28 cellular contexts compared by ENCODE assay signal in genomic region chr10:124384142-124384541, GRCh38. TPM values are rescaled to one million over a fixed set of nuclear protein-coding genes. Genes with fewer than 3 reads are reported as not detected.
DNase-seq lines count a peak whose midpoint lies in the region; ATAC-seq, FAIRE-seq and TF ChIP-seq lines count a peak whose summit lies in the region.
"Had no signal": no experiment of that assay in that cellular context is flagged by ENCODE, and none has a peak within 500 bp of the region (broad histone marks: within the 10 kb centered on the region; RNA-seq: fewer than 3 reads in every experiment).

No MANE protein-coding gene starts in this region.

- BruUV-seq in IMR-90 (replicated peaks; lab: Mats Ljungman, UMichigan) (no TSS peak), A673 (replicated peaks; lab: Mats Ljungman, UMichigan) (no TSS peak)

- no peaks in the 10 kb centered on the region for H3K9me3 ChIP-seq in IMR-90 (ENCODE audit: control insufficient read depth, insufficient read depth, low read length)
- no peaks in the 10 kb centered on the region for H3K9me3 ChIP-seq in H1 (ENCODE audit: insufficient read depth in 2 of 2, low read depth in 1 of 2, low read length in 1 of 2)
- H3K9me3 ChIP-seq in osteoblast (ENCODE audit: low read depth, low read length) = no peaks in the 10 kb centered on the region
- H3K9me3 ChIP-seq in A673 (ENCODE audit: low read depth, low read length, poor library complexity, severe bottlenecking) = no peaks in the 10 kb centered on the region
- H3K9me3 ChIP-seq: esophagus muscularis mucosa, HAP-1, lower lobe of right lung, upper lobe of left lung had no signal

- no peaks in the 10 kb centered on the region for H3K4me1 ChIP-seq in IMR-90 (ENCODE audit: control insufficient read depth, insufficient read depth, low read length)
- H3K4me1 ChIP-seq in H1 (replicated peaks in 1 of 4; ENCODE audit: control insufficient read depth in 3 of 4, insufficient read depth in 4 of 4, low read length in 3 of 4) = peaks cover 0 to 8% (median 4%) of the 10 kb centered on the region in 4 experiments; a peak in 4 of 7 replicates
- H3K4me1 ChIP-seq in osteoblast (ENCODE audit: insufficient read depth, low read length) = no peaks in the 10 kb centered on the region
- no peaks in the 10 kb centered on the region for H3K4me1 ChIP-seq in A673 (ENCODE audit: insufficient read depth, low read length, poor library complexity, severe bottlenecking)

- TF ChIP-seq CTCF in AG09319 (IDR thresholded peaks at IDR 0.05; ENCODE audit: low read depth, low read length) = peak; percentile 2
- no peak for TF ChIP-seq CTCF in IMR-90 (conservative IDR thresholded peaks at IDR 0.05; ENCODE audit: low read depth, low read length)
- TF ChIP-seq CTCF in H1 (IDR thresholded peaks at IDR 0.05; ENCODE audit: control extremely low read depth in 1 of 3, insufficient read depth in 1 of 3, low read depth in 1 of 3, low read length in 3 of 3) = peak in 2 of 3 experiments; percentile 3 to 17; a peak in 1 of 4 replicates
- no peak for TF ChIP-seq CTCF in osteoblast (IDR thresholded peaks at IDR 0.05; ENCODE audit: extremely low read depth, low read depth, low read length)
- no peak for TF ChIP-seq CTCF in A673 (conservative IDR thresholded peaks at IDR 0.05; ENCODE audit: low read depth, low read length)

- no peak overlapping the region for H4K5ac ChIP-seq in IMR-90 (ENCODE audit: low read depth, low read length)
- no peak overlapping the region for H4K5ac ChIP-seq in H1 (ENCODE audit: insufficient read length, low read depth, low read length)

- no peak overlapping the region for H3K18ac ChIP-seq in IMR-90 (ENCODE audit: low read depth, low read length)
- no peak overlapping the region for H3K18ac ChIP-seq in H1 (ENCODE audit: extremely low read depth, low read length)

- H3K79me1 ChIP-seq in IMR-90 (ENCODE audit: low read depth in 1 of 2, low read length in 2 of 2) (no peaks in the 10 kb centered on the region), H1 (ENCODE audit: low read depth, low read length) (no peaks in the 10 kb centered on the region)

- H2BK120ac ChIP-seq in IMR-90 (ENCODE audit: low read depth, low read length) = no peak overlapping the region
- no peak overlapping the region for H2BK120ac ChIP-seq in H1 (replicated peaks; ENCODE audit: low read depth, low read length)

- TF ChIP-seq EP300 in H1 (IDR thresholded peaks at IDR 0.05; ENCODE audit: borderline replicate concordance in 1 of 2, low read depth in 2 of 2, low read length in 2 of 2) = no peak

- ATAC-seq in IMR-90 (ENCODE audit: low read depth) = no peak
- ATAC-seq in HG03108 (IDR thresholded peaks at IDR 0.05; ENCODE audit: unreplicated experiment) = no peak
- ATAC-seq in HG02970 (IDR thresholded peaks at IDR 0.05; ENCODE audit: low FRiP score, unreplicated experiment) = no peak
- ATAC-seq: activated CD4-positive, alpha-beta T cell treated with anti-CD3 and anti-CD28 coated beads for 36 hours; K562; lower lobe of right lung; stimulated activated naive CD8-positive, alpha-beta T cell treated with anti-CD3 and anti-CD28 coated beads, Interleukin-15, amount 100 ng/mL, for 72 hours; T-cell had no signal

- H3K23me2 ChIP-seq in H1 (ENCODE audit: low read depth, low read length) = peaks cover 2% of the 10 kb centered on the region; the same call in 1 of the 2 replicates

- H3K4ac ChIP-seq in IMR-90 (ENCODE audit: low read depth, low read length) (no peak overlapping the region), H1 (replicated peaks; ENCODE audit: insufficient read length, low read depth, low read length) (no peak overlapping the region)

- no peaks in the 10 kb centered on the region for H4K20me1 ChIP-seq in IMR-90 (ENCODE audit: insufficient read depth, low read length)
- no peaks in the 10 kb centered on the region for H4K20me1 ChIP-seq in H1 (replicated peaks in 1 of 2; ENCODE audit: control insufficient read depth in 1 of 2, insufficient read depth in 2 of 2, low read length in 2 of 2)
- no peaks in the 10 kb centered on the region for H4K20me1 ChIP-seq in osteoblast (ENCODE audit: insufficient read depth, low read length)

- H2BK5ac ChIP-seq in IMR-90 (ENCODE audit: low read depth, low read length, poor library complexity, severe bottlenecking) = no peak overlapping the region
- H2BK5ac ChIP-seq in H1 (ENCODE audit: low read depth, low read length) = no peak overlapping the region

- H3K27ac ChIP-seq in IMR-90 (ENCODE audit: insufficient read depth, low read length) = no peak overlapping the region
- no peak overlapping the region for H3K27ac ChIP-seq in H1 (ENCODE audit: low read depth, low read length)
- no peak overlapping the region for H3K27ac ChIP-seq in osteoblast (ENCODE audit: low read depth, low read length)
- H3K27ac ChIP-seq in A673 (ENCODE audit: low read depth, low read length, poor library complexity, severe bottlenecking) = no peak overlapping the region
- H3K27ac ChIP-seq: esophagus muscularis mucosa, lower lobe of right lung, PC-9, upper lobe of left lung had no signal

- TF ChIP-seq RAD21 in IMR-90 (IDR thresholded peaks at IDR 0.05; ENCODE audit: low read length) (no peak), H1 (IDR thresholded peaks at IDR 0.05 in 1 of 2, conservative IDR thresholded peaks at IDR 0.05 in 1 of 2; ENCODE audit: low read depth in 2 of 2, low read length in 2 of 2) (peak; percentile 21 to 45; a peak in 3 of 4 replicates)

- H3K36me3 ChIP-seq in IMR-90 (ENCODE audit: control insufficient read depth, insufficient read depth, low read length) (no peaks in the 10 kb centered on the region), H1 (ENCODE audit: control insufficient read depth in 2 of 4, insufficient read depth in 4 of 4, low read length in 3 of 4) (no peaks in the 10 kb centered on the region), osteoblast (ENCODE audit: insufficient read depth, low read length) (no peaks in the 10 kb centered on the region), A673 (ENCODE audit: insufficient read depth, low read length, poor library complexity, severe bottlenecking) (no peaks in the 10 kb centered on the region)
- H3K36me3 ChIP-seq: esophagus muscularis mucosa, HAP-1, lower lobe of right lung, upper lobe of left lung had no signal

- no peak overlapping the region for H3K4me3 ChIP-seq in IMR-90 (ENCODE audit: insufficient read depth, low read depth, low read length)
- H3K4me3 ChIP-seq in H1 (ENCODE audit: extremely low read depth in 1 of 4, insufficient read depth in 2 of 4, low read depth in 3 of 4, low read length in 4 of 4) = no peak overlapping the region
- no peak overlapping the region for H3K4me3 ChIP-seq in osteoblast (ENCODE audit: insufficient read depth, low read length)
- no peak overlapping the region for H3K4me3 ChIP-seq in A673 (ENCODE audit: low read depth, low read length, poor library complexity, severe bottlenecking)
- H3K4me3 ChIP-seq: esophagus muscularis mucosa, HAP-1, K562, lower lobe of right lung, PC-9, upper lobe of left lung had no signal

- H3K4me2 ChIP-seq in IMR-90 (ENCODE audit: low read depth, low read length) (no peak overlapping the region), H1 (ENCODE audit: insufficient read depth in 1 of 2, low read depth in 2 of 2, low read length in 2 of 2) (no peak overlapping the region), osteoblast (ENCODE audit: insufficient read depth, low read length) (no peak overlapping the region)
- H3K4me2 ChIP-seq: PC-9 had no signal

- WGBS in IMR-90 (ENCODE audit: extremely low coverage in 2 of 2, insufficient read length in 1 of 2), 2 experiments = no CpG with 5 or more reads among the region's 4 CpGs
- 87% methylated on average over 4 of the region's 4 CpGs; no CpG with 5 or more reads in 1 of the 2 experiments for WGBS in H1 (ENCODE audit: extremely low coverage in 1 of 2, insufficient coverage in 1 of 2, insufficient read length in 1 of 2, insufficient replicate concordance in 2 of 2, low coverage in 1 of 2, low lambda C conversion rate in 2 of 2, missing lambda C conversion rate in 1 of 2), 2 experiments

- POLR2A ChIA-PET in IMR-90 (lab: Charles Lee; ENCODE audit: unreplicated experiment) (no interaction called here), H1 (lab: Charles Lee; ENCODE audit: partially characterized antibody) (interaction anchor here (0.6 to 0.7 kb wide), 2 partner anchors 13 to 345 kb away, joined by 3 to 5 read pairs; no protein-coding TSS in a partner anchor), A673 (lab: Charles Lee; ENCODE audit: low non-redundant PET) (no interaction called here)

- TF ChIP-seq POLR2A in IMR-90 (IDR thresholded peaks at IDR 0.05; ENCODE audit: low read depth, low read length) (no peak), H1 (IDR thresholded peaks at IDR 0.05; ENCODE audit: control extremely low read depth in 1 of 2, low read depth in 2 of 2, low read length in 2 of 2) (no peak)

- H2AK5ac ChIP-seq in IMR-90 (ENCODE audit: low read depth, low read length) = no peak overlapping the region
- no peak overlapping the region for H2AK5ac ChIP-seq in H1 (ENCODE audit: low read depth, low read length)

- H3K79me2 ChIP-seq in H1 (ENCODE audit: control insufficient read depth in 1 of 2, insufficient read depth in 2 of 2, low read length in 2 of 2) = no peaks in the 10 kb centered on the region
- H3K79me2 ChIP-seq in osteoblast (ENCODE audit: insufficient read depth, low read length) = no peaks in the 10 kb centered on the region

- intact Hi-C loops in IMR-90 (cut with micrococcal nuclease) = no loop called here
- intact Hi-C loops in A673 (cut with micrococcal nuclease; ENCODE audit: unreplicated experiment) = no loop called here

- H2AK9ac ChIP-seq in IMR-90 (replicated peaks; ENCODE audit: low read depth, low read length, poor library complexity) = peak overlapping the region; percentile 39

- peaks cover 10% of the 10 kb centered on the region for H3K27me3 ChIP-seq in IMR-90 (ENCODE audit: control insufficient read depth, insufficient read depth, low read length)
- H3K27me3 ChIP-seq in H1 (replicated peaks in 1 of 4; ENCODE audit: control insufficient read depth in 3 of 4, extremely low read depth in 1 of 4, insufficient read depth in 3 of 4, low read length in 3 of 4) = peaks cover 0 to 6% (median 5%) of the 10 kb centered on the region in 4 experiments; a peak in 6 of 7 replicates
- peaks cover 23% of the 10 kb centered on the region for H3K27me3 ChIP-seq in osteoblast (ENCODE audit: insufficient read depth, low read length)
- H3K27me3 ChIP-seq in A673 (replicated peaks; ENCODE audit: insufficient read depth, low read depth, low read length, poor library complexity) = peaks cover 38% of the 10 kb centered on the region
- H3K27me3 ChIP-seq: esophagus muscularis mucosa had no signal

- no peak for FAIRE-seq in H1 (lab: Jason Lieb, UNC)
- FAIRE-seq: K562, keratinocyte, TTC549 had no signal

- dilution Hi-C loops in IMR-90 (cut with HindIII; ENCODE audit: low sequenced_read_pairs, unreplicated experiment) = loop anchor here (25.0 kb wide), 1 partner anchor 397 kb away; no protein-coding TSS in a partner anchor

- no peak overlapping the region for H3K23ac ChIP-seq in IMR-90 (ENCODE audit: low read depth, low read length)
- H3K23ac ChIP-seq in H1 (ENCODE audit: insufficient read length) = no peak overlapping the region

- no peaks in the 10 kb centered on the region for H3K9me1 ChIP-seq in IMR-90 (ENCODE audit: insufficient read depth, low read length)

- H3K14ac ChIP-seq in IMR-90 (replicated peaks; ENCODE audit: low read depth, low read length) (no peak overlapping the region), H1 (ENCODE audit: insufficient read length) (no peak overlapping the region)

- no peak overlapping the region for H3K56ac ChIP-seq in IMR-90 (ENCODE audit: extremely low read depth, insufficient read depth, low read length)
- no peak overlapping the region for H3K56ac ChIP-seq in H1 (replicated peaks; ENCODE audit: insufficient read length, low read depth, low read length)

- H2BK20ac ChIP-seq in IMR-90 (ENCODE audit: low read depth, low read length) (no peak overlapping the region), H1 (ENCODE audit: low read length) (no peak overlapping the region)

- DNase-seq in AG09319 (ENCODE audit: extremely low read depth, low read depth) = no peak
- DNase-seq in IMR-90 = no peak
- no peak for DNase-seq in H1 (ENCODE audit: low read depth in 1 of 2, low spot score in 2 of 2)
- peak; percentile 76 for DNase-seq in osteoblast (ENCODE audit: insufficient read length, low spot score, missing footprints)
- DNase-seq in activated CD4-positive, alpha-beta T cell treated with anti-CD3 and anti-CD28 coated beads, Interleukin-2, amount 50 U/mL, for 48 hours = no peak
- no peak for DNase-seq in A673 (ENCODE audit: low spot score)
- DNase-seq: activated CD4-positive, alpha-beta T cell treated with anti-CD3 and anti-CD28 coated beads for 36 hours; CD4-positive, CD25-positive, alpha-beta regulatory T cell; DMS153; effector CD4-positive, alpha-beta T cell; GF-D8; lower lobe of right lung; NCI-H226; NCI-H748 treated with DMSO at 0.1 percent for 48 hours; PC-9; retina; SHP77 treated with DMSO at 0.1 percent for 48 hours; stimulated activated CD4-positive, alpha-beta T cell treated with anti-CD3 and anti-CD28 coated beads, Interleukin-12 subunit alpha, Interleukin-12 subunit beta, amount 100 ng/mL, for 4 hours; stimulated activated naive CD8-positive, alpha-beta T cell treated with anti-CD3 and anti-CD28 coated beads, Interleukin-15, amount 100 ng/mL, for 72 hours; T-cell; upper lobe of left lung had no signal

- H2AFZ ChIP-seq in IMR-90 (replicated peaks; ENCODE audit: low read length, poor library complexity) = no peak overlapping the region
- H2AFZ ChIP-seq in H1 (ENCODE audit: low read length) = no peak overlapping the region
- no peak overlapping the region for H2AFZ ChIP-seq in osteoblast (ENCODE audit: low read length)
- H2AFZ ChIP-seq: PC-9 had no signal

- no peak overlapping the region for H4K8ac ChIP-seq in IMR-90 (ENCODE audit: low read depth in 2 of 2, low read length in 2 of 2)
- no peak overlapping the region for H4K8ac ChIP-seq in H1 (ENCODE audit: extremely low read depth, insufficient read depth, low read length)

- in situ Hi-C loops in IMR-90 (cut with MboI; ENCODE audit: low sequenced_read_pairs) = loop anchor here (10.0 to 25.0 kb wide), 2 partner anchors 799 to 1247 kb away; partner anchors contain the start of genes HMX2 and HMX3

- no peak overlapping the region for H4K91ac ChIP-seq in IMR-90 (ENCODE audit: insufficient read depth, low read depth, low read length)
- H4K91ac ChIP-seq in H1 (replicated peaks; ENCODE audit: insufficient read length, low read length) = no peak overlapping the region

- no peak overlapping the region for H2BK12ac ChIP-seq in H1 (ENCODE audit: low read depth, low read length)

- H2BK15ac ChIP-seq in IMR-90 (ENCODE audit: low read depth, low read length) (no peak overlapping the region), H1 (ENCODE audit: low read length) (no peak overlapping the region)

- CTCF ChIA-PET in IMR-90 (lab: Yijun Ruan, JAX) (no interaction called here), H1 (lab: Charles Lee; ENCODE audit: partially characterized antibody) (interaction anchor here (0.6 to 6.1 kb wide), 12 partner anchors 10 to 743 kb away, joined by 3 to 48 read pairs (median 4); no protein-coding TSS in a partner anchor), A673 (lab: Charles Lee) (no interaction called here)

- no peak overlapping the region for H3K9ac ChIP-seq in IMR-90 (ENCODE audit: low read depth, low read length)
- H3K9ac ChIP-seq in H1 (replicated peaks in 1 of 4; ENCODE audit: extremely low read depth in 1 of 4, low read depth in 3 of 4, low read length in 3 of 4) = no peak overlapping the region

RNA-seq across cellular contexts. Expression of gene OAT, which starts 34.6 kb away (rescaled TPM):
- 152 and 190 TPM in 2 replicates for total RNA-seq in IMR-90 (2012; rRNA removed)
- polyA plus RNA-seq in IMR-90 (2012; rRNA removed) = 85.1 and 110 TPM in 2 replicates
- polyA plus RNA-seq in IMR-90 (2012; cell fraction: cytosol; rRNA removed) = 26.7 and 38.0 TPM in 2 replicates
- 9.3 and 67.6 TPM in 2 replicates for polyA plus RNA-seq in IMR-90 (2012; cell fraction: nucleus; rRNA removed; ENCODE audit: low replicate concordance)
- 121 TPM in 2 replicates for total RNA-seq in H1 (2021; fragmentation: NEBNext Ultra II Directional; extraction: Animal tissue kit (Norgen Biotek cat#: 25700))
- 40.3 and 67.8 TPM in 2 replicates for polyA plus RNA-seq in H1 (2011; rRNA removed)
- 78.9 TPM for polyA plus RNA-seq in H1 (2011; cell fraction: cytosol; rRNA removed)
- 33.9 TPM for polyA plus RNA-seq in H1 (2011; cell fraction: nucleus; rRNA removed)
- polyA plus RNA-seq in H1 (2012, experiment 1 of 2) = 69.7 to 96.8 TPM (median 81.5 TPM) in 4 replicates
- 10.6 TPM for polyA plus RNA-seq in H1 (2012, experiment 2 of 2)
- polyA plus RNA-seq in H1 (2013, experiment 1 of 2) = 57.5 TPM
- 54.5 TPM for polyA plus RNA-seq in H1 (2013, experiment 2 of 2)
- 65.2 and 99.5 TPM in 2 replicates for polyA minus RNA-seq in H1 (2011; rRNA and poly(A)+ RNA removed)
- 42.3 TPM for polyA minus RNA-seq in H1 (2011; cell fraction: cytosol; rRNA and poly(A)+ RNA removed)
- 33.1 TPM for polyA minus RNA-seq in H1 (2011; cell fraction: nucleus; rRNA and poly(A)+ RNA removed)
- total RNA-seq in osteoblast = 202 and 227 TPM in 2 replicates
- total RNA-seq in A673 (2021) = 25.2 and 26.9 TPM in 2 replicates

Comparison
In these comparisons a context has a peak if more than half of its experiments do, and no peak if none do; other contexts are left out.
1. CTCF ChIP-seq: peak in AG09319 (single experiment) and H1 (2 of 3); none in IMR-90 (single experiment), osteoblast (single experiment) and A673 (single experiment).